Comparison of ENCODE assay signal across 1 cellular context in genomic region chr4:153255233-153255632, GRCh38.
TF ChIP-seq lines count a peak whose summit lies in the region.

No MANE protein-coding gene starts in this region.

TF ChIP-seq in H1, 55 proteins besides CTCF, POLR2A, EP300 and RAD21:
- TF ChIP-seq NRF1 (IDR thresholded peaks at IDR 0.05; ENCODE audit: low read depth, low read length) (no peak), TBP (IDR thresholded peaks at IDR 0.05; ENCODE audit: low read depth, low read length) (no peak), BACH1 (IDR thresholded peaks at IDR 0.05; ENCODE audit: low read length) (no peak), PHF8 (conservative IDR thresholded peaks at IDR 0.05; ENCODE audit: low read depth, low read length) (no peak), SP2 (IDR thresholded peaks at IDR 0.05; ENCODE audit: low read length) (no peak), RFX5 (IDR thresholded peaks at IDR 0.05; ENCODE audit: borderline replicate concordance, low read depth, low read length) (no peak), FOSL1 (IDR thresholded peaks at IDR 0.05; ENCODE audit: insufficient read depth, low read depth, low read length) (no peak), MAX (IDR thresholded peaks at IDR 0.05) (no peak), CHD2 (IDR thresholded peaks at IDR 0.05; ENCODE audit: low read length) (no peak), ZNF274 (IDR thresholded peaks at IDR 0.05; ENCODE audit: borderline replicate concordance, extremely low read depth, low read length) (no peak), SP1 (IDR thresholded peaks at IDR 0.05; ENCODE audit: low read depth, low read length) (no peak)
